9 cellular contexts compared by ENCODE assay signal in genomic region chr1:192951961-192952460, GRCh38.
DNase-seq lines count a peak whose midpoint lies in the region; ATAC-seq and TF ChIP-seq lines count a peak whose summit lies in the region.
"Had no signal": no experiment of that assay in that cellular context is flagged by ENCODE, and none has a peak within 500 bp of the region (broad histone marks: within the 10 kb centered on the region; RNA-seq: fewer than 3 reads in every experiment).

No MANE protein-coding gene starts in this region.

- WGBS in sigmoid colon, 2 donors: 51 to 59% methylated on average over 3 of the region's 3 CpGs

- H3K4me3 Mint-ChIP-seq in type B pancreatic cell: no peak overlapping the region
- H3K4me3 Mint-ChIP-seq: central memory CD8-positive, alpha-beta T cell had no signal

- H3K27me3 Mint-ChIP-seq in type B pancreatic cell: no peaks in the 10 kb centered on the region
- H3K27me3 Mint-ChIP-seq: central memory CD8-positive, alpha-beta T cell had no signal

- H3K27ac ChIP-seq in brain microvascular endothelial cell (peak overlapping the region; percentile 28), sigmoid colon (peak overlapping the region in 3 of 4 donors; percentile 50 to 70 (median 54))

- H3K36me3 Mint-ChIP-seq in type B pancreatic cell: peaks cover 3% of the 10 kb centered on the region

- H3K27me3 ChIP-seq in brain microvascular endothelial cell (replicated peaks) (no peaks in the 10 kb centered on the region), sigmoid colon (no peaks in the 10 kb centered on the region)

- peak; percentile 74 for DNase-seq in AG20443 (ENCODE audit: low spot score)
- peak; percentile 87 for DNase-seq in brain microvascular endothelial cell
- DNase-seq in sigmoid colon: peak; percentile 74
- DNase-seq in cerebellum (ENCODE audit: low spot score): no peak
- DNase-seq in ecto neural progenitor cell (ENCODE audit: low spot score): no peak
- DNase-seq in type B pancreatic cell (ENCODE audit: extremely low spot score, unreplicated experiment): no peak

- no peak for TF ChIP-seq POLR2A in sigmoid colon (IDR thresholded peaks at IDR 0.05)

- no peaks in the 10 kb centered on the region for H3K36me3 ChIP-seq in brain microvascular endothelial cell (replicated peaks)
- H3K36me3 ChIP-seq in sigmoid colon: no peaks in the 10 kb centered on the region

- H3K4me3 ChIP-seq in brain microvascular endothelial cell (ENCODE audit: low read depth, low read length) (no peak overlapping the region), sigmoid colon (no peak overlapping the region)

- in situ Hi-C loops in brain microvascular endothelial cell (cut with HindIII; ENCODE audit: low pct_ligation_motif_present, low sequenced_read_pairs): no loop called here

- H3K4me1 Mint-ChIP-seq in type B pancreatic cell (ENCODE audit: unreplicated experiment): peaks cover 11% of the 10 kb centered on the region
- H3K4me1 Mint-ChIP-seq: central memory CD8-positive, alpha-beta T cell had no signal

- peak in 1 of 4 donors; percentile 41 for TF ChIP-seq EP300 in sigmoid colon (IDR thresholded peaks at IDR 0.05)

- intact Hi-C loops in sigmoid colon (cut with DNase I): loop anchor here (5.0 kb wide), 3 partner anchors 35 to 140 kb away; no protein-coding TSS in a partner anchor

- ATAC-seq in GM19395 (IDR thresholded peaks at IDR 0.05; ENCODE audit: unreplicated experiment) (peak; percentile 95), HG03354 (IDR thresholded peaks at IDR 0.05; ENCODE audit: poor library complexity, severe bottlenecking, unreplicated experiment) (peak; percentile 99)

- no peak overlapping the region for H3K27ac Mint-ChIP-seq in type B pancreatic cell

- H3K9me3 ChIP-seq in sigmoid colon: no peaks in the 10 kb centered on the region

- peaks cover 0 to 24% (median 20%) of the 10 kb centered on the region in 4 donors for H3K4me1 ChIP-seq in sigmoid colon

- TF ChIP-seq CTCF in brain microvascular endothelial cell (IDR thresholded peaks at IDR 0.05; ENCODE audit: low read depth, low read length, missing control alignments): no peak
- no peak for TF ChIP-seq CTCF in sigmoid colon (IDR thresholded peaks at IDR 0.05)
- no peak for TF ChIP-seq CTCF in type B pancreatic cell (conservative IDR thresholded peaks at IDR 0.05)

- H3K9me3 Mint-ChIP-seq in type B pancreatic cell: peaks cover 7% of the 10 kb centered on the region
- H3K9me3 Mint-ChIP-seq: central memory CD8-positive, alpha-beta T cell had no signal

Comparison
In these comparisons a context has a peak if more than half of its experiments do, and no peak if none do; other contexts are left out.
1. DNase-seq: peak in AG20443 (single experiment), brain microvascular endothelial cell (single experiment) and sigmoid colon (single experiment); none in cerebellum (single experiment), ecto neural progenitor cell (single experiment) and type B pancreatic cell (single experiment).